Comparison of ENCODE assay signal across 23 cellular contexts in genomic region chr7:139079861-139080260, GRCh38. TPM values are rescaled to one million over a fixed set of nuclear protein-coding genes. Genes with fewer than 3 reads are reported as not detected.
DNase-seq lines count a peak whose midpoint lies in the region; ATAC-seq, FAIRE-seq and TF ChIP-seq lines count a peak whose summit lies in the region.
"Had no signal": no experiment of that assay in that cellular context is flagged by ENCODE, and none has a peak within 500 bp of the region (broad histone marks: within the 10 kb centered on the region; RNA-seq: fewer than 3 reads in every experiment).

No MANE protein-coding gene starts in this region.

- no peak overlapping the region for H3K4me3 ChIP-seq in K562
- H3K4me3 ChIP-seq in trophoblast cell (ENCODE audit: low read depth, low read length) = no peak overlapping the region
- H3K4me3 ChIP-seq: HAP-1, left lung, sigmoid colon had no signal

- BruUV-seq in K562 (replicated peaks; lab: Mats Ljungman, UMichigan) = no TSS peak

- H2BK5ac ChIP-seq in trophoblast cell (ENCODE audit: low read depth, low read length, poor library complexity) = no peak overlapping the region

- H2AK5ac ChIP-seq in trophoblast cell (ENCODE audit: low read length) = no peak overlapping the region

- H2AFZ ChIP-seq in K562 (ENCODE audit: low read depth, low read length) (no peak overlapping the region), trophoblast cell (ENCODE audit: insufficient read depth, low read length, poor library complexity) (no peak overlapping the region)

- no peak for TF ChIP-seq POLR2A in K562 (conservative IDR thresholded peaks at IDR 0.05)

- peaks cover 10% of the 10 kb centered on the region; the same call in 1 of the 2 replicates for H4K20me1 ChIP-seq in K562 (replicated peaks; ENCODE audit: control insufficient read depth, insufficient read depth, low read length)

- peaks cover 31% of the 10 kb centered on the region for H3K36me3 Mint-ChIP-seq in activated naive CD4-positive, alpha-beta T cell treated with anti-CD3 and anti-CD28 coated beads, Interleukin-2, amount 50 U/mL, for 24 hours
- H3K36me3 Mint-ChIP-seq in activated B cell treated with CpG ODN at 0.5 μM for 24 hours (ENCODE audit: low read depth) = peaks cover 98% of the 10 kb centered on the region

- H2BK120ac ChIP-seq in trophoblast cell (ENCODE audit: insufficient read depth, low read length, poor library complexity) = no peak overlapping the region

- H3K18ac ChIP-seq in trophoblast cell (ENCODE audit: low read length) = no peak overlapping the region

- FAIRE-seq in K562 (lab: Jason Lieb, UNC) = no peak
- FAIRE-seq: G401.6 had no signal

- H3K4me3 Mint-ChIP-seq in activated naive CD4-positive, alpha-beta T cell treated with anti-CD3 and anti-CD28 coated beads, Interleukin-2, amount 50 U/mL, for 24 hours = peak overlapping the region; percentile 15
- no peak overlapping the region for H3K4me3 Mint-ChIP-seq in activated B cell treated with CpG ODN at 0.5 μM for 24 hours
- H3K4me3 Mint-ChIP-seq: nephron, WTC11 had no signal

- no peak overlapping the region for H4K91ac ChIP-seq in trophoblast cell (ENCODE audit: low read depth, low read length)

- TF ChIP-seq EP300 in K562 (IDR thresholded peaks at IDR 0.05; ENCODE audit: low read length) = no peak

- CTCF ChIA-PET in activated B cell treated with CpG ODN at 0.5 μM for 24 hours (lab: Charles Lee) = interaction anchor here (0.8 kb wide), 1 partner anchor 12 kb away, joined by 3 read pairs; no protein-coding TSS in a partner anchor
- CTCF ChIA-PET in K562 (lab: Yijun Ruan, JAX; ENCODE audit: low intra/inter-chr PET ratio) = no interaction called here

- no peaks in the 10 kb centered on the region for H3K79me2 ChIP-seq in K562 (ENCODE audit: control insufficient read depth, insufficient read depth, low read length)
- H3K79me2 ChIP-seq in trophoblast cell (ENCODE audit: control insufficient read depth, insufficient read depth, low read length, poor library complexity) = no peaks in the 10 kb centered on the region

- no peak overlapping the region for H3K14ac ChIP-seq in trophoblast cell (ENCODE audit: low read length)

- no peak for DNase-seq in activated naive CD4-positive, alpha-beta T cell treated with Interleukin-2 at 50 U/mL for 16 hours
- DNase-seq in activated B cell treated with CpG ODN at 0.5 μM for 24 hours (no peak), K562 (ENCODE audit: extremely low read depth in 1 of 4, low spot score in 3 of 4) (no peak), ureter (ENCODE audit: low spot score) (peak; percentile 32), trophoblast cell (no peak), foreskin keratinocyte (no peak)
- DNase-seq: CD4-positive, CD25-positive, alpha-beta regulatory T cell; cerebellar nuclear complex; DMS153; erythroblast; foreskin fibroblast; left lung; MM.1S; NCI-H146; NCI-H524; posterior cingulate gyrus; sigmoid colon; T1000 had no signal

- H3K27ac ChIP-seq in K562 (ENCODE audit: extremely low read depth, low read depth, low read length) (no peak overlapping the region), trophoblast cell (ENCODE audit: low read depth, low read length) (no peak overlapping the region), foreskin keratinocyte (no peak overlapping the region)
- H3K27ac ChIP-seq: left lung, sigmoid colon had no signal

- no peaks in the 10 kb centered on the region for H3K27me3 ChIP-seq in K562 (ENCODE audit: control insufficient read depth in 2 of 2, insufficient read depth in 2 of 2, low read length in 2 of 2)
- no peaks in the 10 kb centered on the region for H3K27me3 ChIP-seq in trophoblast cell (ENCODE audit: insufficient read depth, low read length)
- H3K27me3 ChIP-seq in foreskin keratinocyte = no peaks in the 10 kb centered on the region
- H3K27me3 ChIP-seq: left lung, sigmoid colon had no signal

- peaks cover 82% of the 10 kb centered on the region for H3K4me1 Mint-ChIP-seq in activated naive CD4-positive, alpha-beta T cell treated with anti-CD3 and anti-CD28 coated beads, Interleukin-2, amount 50 U/mL, for 24 hours
- peaks cover 17% of the 10 kb centered on the region for H3K4me1 Mint-ChIP-seq in activated B cell treated with CpG ODN at 0.5 μM for 24 hours
- H3K4me1 Mint-ChIP-seq: nephron, WTC11 had no signal

- H3K23ac ChIP-seq in trophoblast cell (ENCODE audit: low read length) = no peak overlapping the region

- peak overlapping the region; percentile 51 for H3K27ac Mint-ChIP-seq in activated naive CD4-positive, alpha-beta T cell treated with anti-CD3 and anti-CD28 coated beads, Interleukin-2, amount 50 U/mL, for 24 hours
- H3K27ac Mint-ChIP-seq in activated B cell treated with CpG ODN at 0.5 μM for 24 hours = peak overlapping the region; percentile 41
- H3K27ac Mint-ChIP-seq: nephron, WTC11 had no signal

- no peak overlapping the region for H3K4me2 ChIP-seq in K562 (ENCODE audit: insufficient read depth, low read length)
- no peak overlapping the region for H3K4me2 ChIP-seq in trophoblast cell (ENCODE audit: low read length)

- H3K9me1 ChIP-seq in K562 (ENCODE audit: control insufficient read depth, insufficient read depth, low read length) = no peaks in the 10 kb centered on the region

- H3K9me3 ChIP-seq in K562 (replicated peaks; ENCODE audit: control insufficient read depth, insufficient read depth, low read depth, low read length) = no peaks in the 10 kb centered on the region
- H3K9me3 ChIP-seq in trophoblast cell (ENCODE audit: insufficient read depth, low read depth, low read length) = peaks cover 2% of the 10 kb centered on the region
- H3K9me3 ChIP-seq: HAP-1, left lung, sigmoid colon had no signal

- H3K4me1 ChIP-seq in K562 (replicated peaks in 1 of 2; ENCODE audit: control insufficient read depth in 2 of 2, insufficient read depth in 2 of 2, low read length in 2 of 2) = peaks cover 0 to 1% of the 10 kb centered on the region in 2 experiments; a peak in 2 of 5 replicates
- H3K4me1 ChIP-seq in trophoblast cell (ENCODE audit: control insufficient read depth in 1 of 2, insufficient read depth in 2 of 2, low read length in 2 of 2) = peaks cover 0 to under 1% of the 10 kb centered on the region in 2 experiments
- peaks cover under 1% of the 10 kb centered on the region for H3K4me1 ChIP-seq in foreskin keratinocyte
- H3K4me1 ChIP-seq: HAP-1 had no signal

- TF ChIP-seq CTCF in activated B cell treated with CpG ODN at 0.5 μM for 24 hours (IDR thresholded peaks at IDR 0.05) = no peak
- TF ChIP-seq CTCF in K562 (IDR thresholded peaks at IDR 0.05 in 2 of 3, conservative IDR thresholded peaks at IDR 0.05 in 1 of 3; ENCODE audit: insufficient read depth in 2 of 3, low read depth in 1 of 3, low read length in 3 of 3) = no peak
- no peak for TF ChIP-seq CTCF in foreskin keratinocyte (conservative IDR thresholded peaks at IDR 0.05)

- H3K9ac ChIP-seq in K562 (ENCODE audit: insufficient read depth in 1 of 2, low read depth in 2 of 2, low read length in 2 of 2) (no peak overlapping the region), trophoblast cell (ENCODE audit: low read length) (no peak overlapping the region)

- H3K9me3 Mint-ChIP-seq in activated naive CD4-positive, alpha-beta T cell treated with anti-CD3 and anti-CD28 coated beads, Interleukin-2, amount 50 U/mL, for 24 hours = no peaks in the 10 kb centered on the region
- H3K9me3 Mint-ChIP-seq in activated B cell treated with CpG ODN at 0.5 μM for 24 hours = no peaks in the 10 kb centered on the region
- H3K9me3 Mint-ChIP-seq: CD4-positive, CD25-positive, alpha-beta regulatory T cell; nephron; WTC11 had no signal

- no peak for TF ChIP-seq RAD21 in K562 (CRISPR knock-in tag; conservative IDR thresholded peaks at IDR 0.05 in 1 of 2, IDR thresholded peaks at IDR 0.05 in 1 of 2)

- H3K36me3 ChIP-seq in K562 (ENCODE audit: control insufficient read depth, insufficient read depth, low read length) = peaks cover 96% of the 10 kb centered on the region
- H3K36me3 ChIP-seq in trophoblast cell (ENCODE audit: control insufficient read depth in 1 of 2, insufficient read depth in 2 of 2, low read length in 2 of 2) = peaks cover 6 to 14% of the 10 kb centered on the region in 2 experiments

- no peak overlapping the region for H3K4ac ChIP-seq in trophoblast cell (ENCODE audit: low read depth, low read length)

- WGBS in K562 (ENCODE audit: insufficient coverage, low coverage, missing lambda C conversion rate) = 91% methylated on average over 15 of the region's 15 CpGs
- WGBS in trophoblast cell (ENCODE audit: extremely low coverage, insufficient coverage, insufficient read length) = no CpG with 5 or more reads among the region's 15 CpGs

- in situ Hi-C loops in K562 (cut with MboI) = no loop called here

- ATAC-seq in activated B cell treated with CpG ODN at 0.5 μM for 24 hours (ENCODE audit: low read depth) (no peak), K562 (no peak), foreskin keratinocyte (no peak)
- ATAC-seq: left lung, WTC11 had no signal

- H4K8ac ChIP-seq in trophoblast cell (ENCODE audit: low read depth, low read length) = no peak overlapping the region

- POLR2A ChIA-PET in activated B cell treated with CpG ODN at 0.5 μM for 24 hours (lab: Charles Lee) = interaction anchor here (1.3 kb wide), 1 partner anchor 280 kb away, joined by 3 read pairs; the partner anchor contains the start of gene LUC7L2
- POLR2A ChIA-PET in K562 (lab: Yijun Ruan, JAX) = interaction anchor here (0.7 to 1.3 kb wide), 2 partner anchors 15 to 19 kb away, joined by 3 to 8 read pairs; no protein-coding TSS in a partner anchor

- H3K27me3 Mint-ChIP-seq in activated naive CD4-positive, alpha-beta T cell treated with anti-CD3 and anti-CD28 coated beads, Interleukin-2, amount 50 U/mL, for 24 hours = no peaks in the 10 kb centered on the region
- no peaks in the 10 kb centered on the region for H3K27me3 Mint-ChIP-seq in activated B cell treated with CpG ODN at 0.5 μM for 24 hours
- H3K27me3 Mint-ChIP-seq: CD4-positive, CD25-positive, alpha-beta regulatory T cell had no signal

- peaks cover 2% of the 10 kb centered on the region for H3K79me1 ChIP-seq in trophoblast cell (ENCODE audit: low read length)

- intact Hi-C loops in activated B cell treated with CpG ODN at 0.5 μM for 24 hours (cut with micrococcal nuclease) (no loop called here), K562 (cut with micrococcal nuclease) (loop anchor here (5.0 kb wide), 1 partner anchor 193 kb away; no protein-coding TSS in a partner anchor)

- no peak overlapping the region for H4K12ac ChIP-seq in trophoblast cell (ENCODE audit: low read depth, low read length)

- no peak overlapping the region for H2BK12ac ChIP-seq in trophoblast cell (ENCODE audit: low read length)

RNA-seq across cellular contexts. Expression of gene ZC3HAV1, which starts 29.7 kb away (rescaled TPM):
- total RNA-seq in activated B cell treated with CpG ODN at 0.5 μM for 24 hours (76.3 and 80.7 TPM in 2 replicates), K562 (2014; rRNA removed) (23.9 and 26.4 TPM in 2 replicates), K562 (2014; rRNA removed; fragmentation: Illumina TruSeq; extraction: Trizol) (34.0 TPM in 2 replicates), K562 (2015; rRNA removed; fragmentation: Illumina TruSeq; extraction: Trizol) (38.9 and 40.5 TPM in 2 replicates), K562 (2021) (33.0 and 33.8 TPM in 2 replicates), ureter (30.0 TPM), foreskin keratinocyte (36.4 and 43.2 TPM in 2 replicates)
- 53.8 and 57.1 TPM in 2 replicates for total RNA-seq in K562 (2011; cell fraction: chromatin; rRNA removed; ENCODE audit: low replicate concordance)
- 29.0 and 32.2 TPM in 2 replicates for total RNA-seq in K562 (2011; cell fraction: nucleolus; rRNA removed)
- 34.5 and 41.2 TPM in 2 replicates for total RNA-seq in K562 (2011; cell fraction: nucleoplasm; rRNA removed)
- polyA plus RNA-seq in K562 (2011; rRNA removed) (16.9 and 22.4 TPM in 2 replicates), K562 (2014; fragmentation: Illumina TruSeq; extraction: Trizol) (22.8 and 30.9 TPM in 2 replicates), K562 (2014; fragmentation: Nextera tagmentation; extraction: Ambion mirVana) (10 to 100 TPM; 11.9 to 13.4 TPM), K562 (2014; rRNA removed) (18.0 and 18.7 TPM in 2 replicates), foreskin keratinocyte (12.9 and 13.9 TPM in 2 replicates)
- polyA plus RNA-seq in K562 (2011; cell fraction: cytosol; rRNA removed) = 13.3 and 18.4 TPM in 2 replicates
- polyA plus RNA-seq in K562 (2011; cell fraction: nucleus; rRNA removed) = 12.9 and 17.7 TPM in 2 replicates
- 20.5 and 21.0 TPM in 2 replicates for polyA plus RNA-seq in K562 (2012)
- polyA minus RNA-seq in K562 (2011; rRNA and poly(A)+ RNA removed) = 29.5 and 40.3 TPM in 2 replicates
- polyA minus RNA-seq in K562 (2011; cell fraction: cytosol; rRNA and poly(A)+ RNA removed) = 24.2 and 28.1 TPM in 2 replicates
- polyA minus RNA-seq in K562 (2011; cell fraction: nucleus; rRNA and poly(A)+ RNA removed) = 17.8 and 38.4 TPM in 2 replicates
- polyA plus RNA-seq in trophoblast cell (2013) = 11.0 and 11.4 TPM in 2 replicates

RNA-seq across cellular contexts. Expression of gene ZC3HAV1L, which starts 44.0 kb away (rescaled TPM):
- 1.6 and 1.8 TPM in 2 replicates for total RNA-seq in activated B cell treated with CpG ODN at 0.5 μM for 24 hours
- total RNA-seq in K562 (2011; cell fraction: chromatin; rRNA removed; ENCODE audit: low replicate concordance) = not detected in 2 replicates
- not detected in 2 replicates for total RNA-seq in K562 (2011; cell fraction: nucleolus; rRNA removed)
- total RNA-seq in K562 (2011; cell fraction: nucleoplasm; rRNA removed) = not detected in 2 replicates
- not detected in 2 replicates for total RNA-seq in K562 (2014; rRNA removed)
- total RNA-seq in K562 (2014; rRNA removed; fragmentation: Illumina TruSeq; extraction: Trizol) = not detected in 2 replicates
- not detected in 2 replicates for total RNA-seq in K562 (2015; rRNA removed; fragmentation: Illumina TruSeq; extraction: Trizol)
- total RNA-seq in K562 (2021) = not detected in 2 replicates
- polyA plus RNA-seq in K562 (2011; rRNA removed) = not detected in 2 replicates
- not detected in 2 replicates for polyA plus RNA-seq in K562 (2011; cell fraction: cytosol; rRNA removed)
- not detected in 2 replicates for polyA plus RNA-seq in K562 (2011; cell fraction: nucleus; rRNA removed)
- polyA plus RNA-seq in K562 (2012) = not detected in 2 replicates
- polyA plus RNA-seq in K562 (2014; fragmentation: Illumina TruSeq; extraction: Trizol) = not detected in 2 replicates
- polyA plus RNA-seq in K562 (2014; fragmentation: Nextera tagmentation; extraction: Ambion mirVana) = not detected
- not detected in 2 replicates for polyA plus RNA-seq in K562 (2014; rRNA removed)
- not detected in 2 replicates for polyA minus RNA-seq in K562 (2011; rRNA and poly(A)+ RNA removed)
- not detected in 2 replicates for polyA minus RNA-seq in K562 (2011; cell fraction: cytosol; rRNA and poly(A)+ RNA removed)
- polyA minus RNA-seq in K562 (2011; cell fraction: nucleus; rRNA and poly(A)+ RNA removed) = not detected in 2 replicates
- 16.2 TPM for total RNA-seq in ureter
- 8.0 and 8.2 TPM in 2 replicates for polyA plus RNA-seq in trophoblast cell (2013)
- 7.3 and 8.5 TPM in 2 replicates for total RNA-seq in foreskin keratinocyte
- polyA plus RNA-seq in foreskin keratinocyte = 0.18 and 0.39 TPM in 2 replicates
